ENCODE assay signal across 28 cellular contexts in the genomic region with DNA sequence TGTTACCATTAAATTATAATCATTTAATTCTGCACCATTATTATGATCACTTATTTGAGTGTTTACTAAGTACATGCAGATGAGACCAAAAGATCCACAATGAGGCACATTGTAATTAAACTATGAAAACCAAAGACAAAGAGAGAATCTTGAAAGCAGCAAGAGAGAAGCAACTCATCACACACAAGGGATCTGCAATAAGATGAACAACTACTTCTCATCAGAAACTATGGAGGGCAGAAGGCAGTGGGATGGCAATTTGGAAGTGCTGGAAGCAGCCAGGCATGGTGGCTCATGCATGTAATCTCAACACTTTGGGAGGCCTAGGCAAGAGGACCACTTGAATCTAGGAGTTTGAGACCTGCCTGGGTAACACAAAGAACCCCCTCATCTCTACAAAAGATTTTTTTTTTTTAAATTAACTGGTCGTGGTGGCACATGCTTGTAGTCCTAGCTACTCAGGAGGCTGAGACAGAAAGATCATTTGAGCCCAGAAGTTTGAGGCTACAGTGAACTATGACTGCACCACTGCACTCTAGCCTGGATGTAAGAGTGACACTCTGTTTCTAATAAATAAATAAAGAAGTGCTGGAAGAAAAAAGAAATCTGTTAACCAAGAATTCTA. TPM values are rescaled to one million over a fixed set of nuclear protein-coding genes. Genes with fewer than 3 reads are reported as not detected.
A peak's percentile ranks its signal among the peaks of the same experiment; 100 is the strongest.
DNase-seq lines count a peak whose midpoint lies in the region; ATAC-seq, FAIRE-seq and TF ChIP-seq lines count a peak whose summit lies in the region.
"Had no signal": no experiment of that assay in that cellular context is flagged by ENCODE, and none has a peak within 500 bp of the region (broad histone marks: within the 10 kb centered on the region; RNA-seq: fewer than 3 reads in every experiment).

No MANE protein-coding gene starts in this region.

- POLR2A ChIA-PET in K562 (lab: Yijun Ruan, JAX) = no interaction called here

- H3K9me3 ChIP-seq in K562 (replicated peaks; ENCODE audit: control insufficient read depth, insufficient read depth, low read depth, low read length) = peaks cover 9% of the 10 kb centered on the region; the same call in 1 of the 2 replicates
- H3K9me3 ChIP-seq: SJCRH30 had no signal

- DNase-seq in DMS 273 (lab: John Stamatoyannopoulos, UW; ENCODE audit: unreplicated experiment) = peak; percentile 18
- DNase-seq in DMS 273 treated with DMSO at 0.1 percent for 48 hours (lab: John Stamatoyannopoulos, UW) = no peak
- DNase-seq in GM18507 (ENCODE audit: extremely low spot score, insufficient read length, low read depth) = no peak
- DNase-seq in NOMO-1 treated with DMSO at 0.1 percent for 48 hours (lab: John Stamatoyannopoulos, UW; ENCODE audit: unreplicated experiment) = peak; percentile 41
- peak in 2 of 4 experiments; percentile 21 to 25 for DNase-seq in K562 (ENCODE audit: extremely low read depth in 1 of 4, low spot score in 3 of 4)
- no peak for DNase-seq in NK-92 (lab: John Stamatoyannopoulos, UW; ENCODE audit: unreplicated experiment)
- DNase-seq: activated CD4-positive, alpha-beta T cell treated with anti-CD3 and anti-CD28 coated beads, Interleukin-2, amount 50 U/mL, for 4 hours; activated naive CD4-positive, alpha-beta T cell treated with Interleukin-2 at 50 U/mL for 16 hours; AML-193; anterior cingulate cortex; CD8-positive, alpha-beta memory T cell; dermis blood vessel endothelial cell; DMS79 treated with DMSO at 0.1 percent for 48 hours; heart right ventricle; naive B cell; NCI-H187; NCI-H748 treated with DMSO at 0.1 percent for 48 hours; SJCRH30; spleen; stimulated activated CD4-positive, alpha-beta T cell treated with anti-CD3 and anti-CD28 coated beads, Interleukin-4, amount 100 ng/mL, for 1 hour; stimulated activated naive CD4-positive, alpha-beta T cell treated with Interleukin-2 at 50 U/mL for 16 hours; T-helper 17 cell; WERI-Rb-1 had no signal

- H3K36me3 Mint-ChIP-seq in stimulated activated memory B cell treated with anti-CD40 and anti-IgM and Interleukin-4, amounts not matched to agents 10 μg/mL and 1 μg/mL and 100 μg/mL, for 72 hours = peaks cover 23% of the 10 kb centered on the region

- no TSS peak for BruUV-seq in K562 (replicated peaks; lab: Mats Ljungman, UMichigan)

- peaks cover 92% of the 10 kb centered on the region for H3K79me2 ChIP-seq in K562 (ENCODE audit: control insufficient read depth, insufficient read depth, low read length)

- CTCF ChIA-PET in K562 (lab: Yijun Ruan, JAX; ENCODE audit: low intra/inter-chr PET ratio) = no interaction called here

- no peak overlapping the region for H2AFZ ChIP-seq in K562 (ENCODE audit: low read depth, low read length)

- H3K9me1 ChIP-seq in K562 (ENCODE audit: control insufficient read depth, insufficient read depth, low read length) = no peaks in the 10 kb centered on the region

- no peak overlapping the region for H3K9ac ChIP-seq in K562 (ENCODE audit: insufficient read depth in 1 of 2, low read depth in 2 of 2, low read length in 2 of 2)

- H3K4me2 ChIP-seq in K562 (ENCODE audit: insufficient read depth, low read length) = no peak overlapping the region

- no peak overlapping the region for H3K27ac ChIP-seq in K562 (ENCODE audit: extremely low read depth, low read depth, low read length)
- H3K27ac ChIP-seq: 22Rv1, heart right ventricle, SJCRH30, spleen, WERI-Rb-1 had no signal

- TF ChIP-seq RAD21 in K562 (CRISPR knock-in tag; conservative IDR thresholded peaks at IDR 0.05 in 1 of 2, IDR thresholded peaks at IDR 0.05 in 1 of 2) = no peak

- H3K27me3 ChIP-seq in K562 (ENCODE audit: control insufficient read depth in 2 of 2, insufficient read depth in 2 of 2, low read length in 2 of 2) = no peaks in the 10 kb centered on the region
- H3K27me3 ChIP-seq: heart right ventricle, SJCRH30, spleen had no signal

- 69% methylated on average over 1 of the region's 1 CpG for WGBS in K562 (ENCODE audit: insufficient coverage, low coverage, missing lambda C conversion rate)

- no peak for TF ChIP-seq CTCF in K562 (IDR thresholded peaks at IDR 0.05 in 2 of 3, conservative IDR thresholded peaks at IDR 0.05 in 1 of 3; ENCODE audit: insufficient read depth in 2 of 3, low read depth in 1 of 3, low read length in 3 of 3)

- no peak overlapping the region for H3K4me3 ChIP-seq in K562
- H3K4me3 ChIP-seq: heart right ventricle, SJCRH30, spleen had no signal

- H3K27ac Mint-ChIP-seq in stimulated activated memory B cell treated with anti-CD40 and anti-IgM and Interleukin-4, amounts not matched to agents 10 μg/mL and 1 μg/mL and 100 μg/mL, for 72 hours = no peak overlapping the region
- H3K27ac Mint-ChIP-seq: IgD-negative memory B cell, T-helper 17 cell had no signal

- H3K9me3 Mint-ChIP-seq in stimulated activated memory B cell treated with anti-CD40 and anti-IgM and Interleukin-4, amounts not matched to agents 10 μg/mL and 1 μg/mL and 100 μg/mL, for 72 hours = peaks cover 4% of the 10 kb centered on the region

- in situ Hi-C loops in K562 (cut with MboI) = no loop called here

- no peaks in the 10 kb centered on the region for H3K27me3 Mint-ChIP-seq in stimulated activated memory B cell treated with anti-CD40 and anti-IgM and Interleukin-4, amounts not matched to agents 10 μg/mL and 1 μg/mL and 100 μg/mL, for 72 hours
- H3K27me3 Mint-ChIP-seq: IgD-negative memory B cell, naive B cell, T-helper 17 cell had no signal

- FAIRE-seq in GM18507 (lab: Jason Lieb, UNC) = peak; percentile 33
- FAIRE-seq in K562 (lab: Jason Lieb, UNC) = peak; percentile 42

- H3K36me3 ChIP-seq in K562 (ENCODE audit: control insufficient read depth, insufficient read depth, low read length) = no peaks in the 10 kb centered on the region; the same call in 2 of the 3 replicates
- H3K36me3 ChIP-seq: heart right ventricle, spleen, WERI-Rb-1 had no signal

- no peaks in the 10 kb centered on the region for H4K20me1 ChIP-seq in K562 (replicated peaks; ENCODE audit: control insufficient read depth, insufficient read depth, low read length)

- no peak for TF ChIP-seq POLR2A in K562 (conservative IDR thresholded peaks at IDR 0.05)

- H3K4me1 ChIP-seq in K562 (replicated peaks in 1 of 2; ENCODE audit: control insufficient read depth in 2 of 2, insufficient read depth in 2 of 2, low read length in 2 of 2) = no peaks in the 10 kb centered on the region; a peak in 1 of 5 replicates
- H3K4me1 ChIP-seq: SJCRH30 had no signal

- TF ChIP-seq EP300 in K562 (IDR thresholded peaks at IDR 0.05; ENCODE audit: low read length) = no peak

- H3K4me3 Mint-ChIP-seq in stimulated activated memory B cell treated with anti-CD40 and anti-IgM and Interleukin-4, amounts not matched to agents 10 μg/mL and 1 μg/mL and 100 μg/mL, for 72 hours = no peak overlapping the region
- H3K4me3 Mint-ChIP-seq: CD8-positive, alpha-beta memory T cell; IgD-negative memory B cell; naive B cell; T-helper 17 cell had no signal

- peak; percentile 61; the same call in 2 of the 3 replicates for ATAC-seq in K562
- ATAC-seq in stimulated activated memory B cell treated with anti-CD40 and anti-IgM and Interleukin-4, amounts not matched to agents 10 μg/mL and 1 μg/mL and 100 μg/mL, for 72 hours = no peak
- no peak for ATAC-seq in HG03342 (IDR thresholded peaks at IDR 0.05; ENCODE audit: unreplicated experiment)
- ATAC-seq: heart right ventricle, Panc1, T-helper 17 cell had no signal

- intact Hi-C loops in K562 (cut with micrococcal nuclease) = no loop called here

- H3K4me1 Mint-ChIP-seq in stimulated activated memory B cell treated with anti-CD40 and anti-IgM and Interleukin-4, amounts not matched to agents 10 μg/mL and 1 μg/mL and 100 μg/mL, for 72 hours = peaks cover 15% of the 10 kb centered on the region

TF ChIP-seq in K562, 482 proteins besides CTCF, POLR2A, EP300 and RAD21 (continues in another document):
- TF ChIP-seq CHCHD3 (CRISPR knock-in tag; IDR thresholded peaks at IDR 0.05) (no peak), CBX5 (IDR thresholded peaks at IDR 0.05; ENCODE audit: borderline replicate concordance, low read depth) (peak; percentile 99), ZNF12 (CRISPR knock-in tag; IDR thresholded peaks at IDR 0.05) (no peak), NR2C1 (IDR thresholded peaks at IDR 0.05) (no peak), NR2C1 (tag; IDR thresholded peaks at IDR 0.05) (no peak), CBX3 (IDR thresholded peaks at IDR 0.05; ENCODE audit: borderline replicate concordance in 1 of 2, low read length in 2 of 2) (peak in 1 of 2 experiments; percentile 100; a peak in 2 of 3 replicates), ZEB2 (IDR thresholded peaks at IDR 0.05) (0 out of 2 replicates have a peak, but pooled peaks have one; percentile 24), SOX6 (IDR thresholded peaks at IDR 0.05) (no peak)
- TF ChIP-seq, protein P1, sequence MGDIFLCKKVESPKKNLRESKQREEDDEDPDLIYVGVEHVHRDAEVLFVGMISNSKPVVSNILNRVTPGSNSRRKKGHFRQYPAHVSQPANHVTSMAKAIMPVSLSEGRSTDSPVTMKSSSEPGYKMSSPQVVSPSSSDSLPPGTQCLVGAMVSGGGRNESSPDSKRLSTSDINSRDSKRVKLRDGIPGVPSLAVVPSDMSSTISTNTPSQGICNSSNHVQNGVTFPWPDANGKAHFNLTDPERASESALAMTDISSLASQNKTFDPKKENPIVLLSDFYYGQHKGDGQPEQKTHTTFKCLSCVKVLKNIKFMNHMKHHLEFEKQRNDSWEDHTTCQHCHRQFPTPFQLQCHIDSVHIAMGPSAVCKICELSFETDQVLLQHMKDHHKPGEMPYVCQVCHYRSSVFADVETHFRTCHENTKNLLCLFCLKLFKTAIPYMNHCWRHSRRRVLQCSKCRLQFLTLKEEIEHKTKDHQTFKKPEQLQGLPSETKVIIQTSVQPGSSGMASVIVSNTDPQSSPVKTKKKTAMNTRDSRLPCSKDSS (IDR thresholded peaks at IDR 0.05; ENCODE audit: low read depth, partially characterized antibody) = peak; percentile 87

RNA-seq across cellular contexts. Expression of a gene that starts 47.7 kb away (rescaled TPM):
- total RNA-seq in K562 (2011; cell fraction: chromatin; rRNA removed; ENCODE audit: low replicate concordance) = 85.3 and 114 TPM in 2 replicates
- 56.5 and 61.6 TPM in 2 replicates for total RNA-seq in K562 (2011; cell fraction: nucleolus; rRNA removed)
- total RNA-seq in K562 (2011; cell fraction: nucleoplasm; rRNA removed) = 58.1 and 77.3 TPM in 2 replicates
- total RNA-seq in K562 (2014; rRNA removed) (90.8 and 91.6 TPM in 2 replicates), K562 (2014; rRNA removed; fragmentation: Illumina TruSeq; extraction: Trizol) (77.8 and 81.9 TPM in 2 replicates), K562 (2015; rRNA removed; fragmentation: Illumina TruSeq; extraction: Trizol) (62.2 and 63.9 TPM in 2 replicates), K562 (2021) (97.9 and 109 TPM in 2 replicates)
- polyA plus RNA-seq in K562 (2011; rRNA removed) (37.2 and 39.0 TPM in 2 replicates), K562 (2014; fragmentation: Illumina TruSeq; extraction: Trizol) (37.1 and 44.4 TPM in 2 replicates), K562 (2014; fragmentation: Nextera tagmentation; extraction: Ambion mirVana) (10 to 100 TPM in 1 of 2 experiments, 1 to 10 TPM in 1; 7.6 to 15.0 TPM), K562 (2014; rRNA removed) (24.5 and 27.3 TPM in 2 replicates)
- 26.0 and 31.7 TPM in 2 replicates for polyA plus RNA-seq in K562 (2011; cell fraction: cytosol; rRNA removed)
- 39.8 and 46.6 TPM in 2 replicates for polyA plus RNA-seq in K562 (2011; cell fraction: nucleus; rRNA removed)
- polyA plus RNA-seq in K562 (2012) = 14.5 and 19.6 TPM in 2 replicates
- polyA minus RNA-seq in K562 (2011; rRNA and poly(A)+ RNA removed) = 108 and 112 TPM in 2 replicates
- polyA minus RNA-seq in K562 (2011; cell fraction: cytosol; rRNA and poly(A)+ RNA removed) = 119 and 123 TPM in 2 replicates
- polyA minus RNA-seq in K562 (2011; cell fraction: nucleus; rRNA and poly(A)+ RNA removed) = 84.6 and 94.7 TPM in 2 replicates

Comparison
In these comparisons a context has a peak if more than half of its experiments do, and no peak if none do; other contexts are left out.
1. DNase-seq: peak in DMS 273 (single experiment) and NOMO-1 treated with DMSO at 0.1 percent for 48 hours (single experiment); none in DMS 273 treated with DMSO at 0.1 percent for 48 hours (single experiment), GM18507 (single experiment) and NK-92 (single experiment).